Comparison of ENCODE assay signal across 1 cellular context in genomic region chr12:122062832-122063690, GRCh38.
TF ChIP-seq lines count a peak whose summit lies in the region.

No MANE protein-coding gene starts in this region.

TF ChIP-seq in SK-N-SH, 30 proteins besides CTCF, POLR2A, EP300 and RAD21 (continued from another document):
- TF ChIP-seq USF2 (IDR thresholded peaks at IDR 0.05; ENCODE audit: borderline replicate concordance, low read depth, low read length) (no peak), CHD2 (IDR thresholded peaks at IDR 0.05; ENCODE audit: low read length, partially characterized antibody) (no peak), GABPA (IDR thresholded peaks at IDR 0.05; ENCODE audit: low read depth) (peak; percentile 42), REST (IDR thresholded peaks at IDR 0.05; ENCODE audit: low read depth, low read length) (no peak), FOSL2 (IDR thresholded peaks at IDR 0.05; ENCODE audit: borderline replicate concordance, low read depth) (no peak)
- TF ChIP-seq, protein P1, sequence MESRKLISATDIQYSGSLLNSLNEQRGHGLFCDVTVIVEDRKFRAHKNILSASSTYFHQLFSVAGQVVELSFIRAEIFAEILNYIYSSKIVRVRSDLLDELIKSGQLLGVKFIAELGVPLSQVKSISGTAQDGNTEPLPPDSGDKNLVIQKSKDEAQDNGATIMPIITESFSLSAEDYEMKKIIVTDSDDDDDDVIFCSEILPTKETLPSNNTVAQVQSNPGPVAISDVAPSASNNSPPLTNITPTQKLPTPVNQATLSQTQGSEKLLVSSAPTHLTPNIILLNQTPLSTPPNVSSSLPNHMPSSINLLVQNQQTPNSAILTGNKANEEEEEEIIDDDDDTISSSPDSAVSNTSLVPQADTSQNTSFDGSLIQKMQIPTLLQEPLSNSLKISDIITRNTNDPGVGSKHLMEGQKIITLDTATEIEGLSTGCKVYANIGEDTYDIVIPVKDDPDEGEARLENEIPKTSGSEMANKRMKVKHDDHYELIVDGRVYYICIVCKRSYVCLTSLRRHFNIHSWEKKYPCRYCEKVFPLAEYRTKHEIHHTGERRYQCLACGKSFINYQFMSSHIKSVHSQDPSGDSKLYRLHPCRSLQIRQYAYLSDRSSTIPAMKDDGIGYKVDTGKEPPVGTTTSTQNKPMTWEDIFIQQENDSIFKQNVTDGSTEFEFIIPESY (IDR thresholded peaks at IDR 0.05; ENCODE audit: borderline replicate concordance, low read depth): no peak
TF ChIP-seq in SK-N-SH: peak in this region for 5.
